In genomic region chr3:5218815-5219214, GRCh38 we compare ENCODE assay signal across 19 cellular contexts. TPM values are rescaled to one million over a fixed set of nuclear protein-coding genes. Genes with fewer than 3 reads are reported as not detected.
A peak's percentile ranks its signal among the peaks of the same experiment; 100 is the strongest.
DNase-seq lines count a peak whose midpoint lies in the region; ATAC-seq and TF ChIP-seq lines count a peak whose summit lies in the region.
"Had no signal": no experiment of that assay in that cellular context is flagged by ENCODE, and none has a peak within 500 bp of the region (broad histone marks: within the 10 kb centered on the region; RNA-seq: fewer than 3 reads in every experiment).

No MANE protein-coding gene starts in this region.

- no peak overlapping the region for H3K9ac ChIP-seq in MM.1S (ENCODE audit: low read length)

- TF ChIP-seq CTCF in AG04450 (IDR thresholded peaks at IDR 0.05; ENCODE audit: low read depth, low read length) (no peak), GM23338 (conservative IDR thresholded peaks at IDR 0.05; ENCODE audit: low read depth in 2 of 2) (no peak), brain (conservative IDR thresholded peaks at IDR 0.05) (no peak), mesothelial cell of epicardium (IDR thresholded peaks at IDR 0.05; ENCODE audit: unreplicated experiment) (no peak), MM.1S (IDR thresholded peaks at IDR 0.05; ENCODE audit: low read length) (no peak)

- H3K4me3 Mint-ChIP-seq in GM23338 (peak overlapping the region; percentile 15; the same call in 1 of the 3 replicates), brain (no peak overlapping the region), mesothelial cell of epicardium (no peak overlapping the region)
- H3K4me3 Mint-ChIP-seq: stimulated activated memory B cell treated with anti-CD40 and anti-IgM and Interleukin-4, amounts not matched to agents 10 μg/mL and 1 μg/mL and 100 μg/mL, for 72 hours had no signal

- H3K27ac ChIP-seq in AG04450 (ENCODE audit: low read depth, low read length) (peak overlapping the region; percentile 4), GM23338 (ENCODE audit: low read depth) (peak overlapping the region; percentile 39; the same call in 1 of the 2 replicates), MM.1S (ENCODE audit: low read length) (no peak overlapping the region)
- H3K27ac ChIP-seq: hepatocyte, right atrium auricular region, tibial nerve had no signal

- H3K4me3 ChIP-seq in AG04450 (ENCODE audit: low read depth, low read length) (no peak overlapping the region), GM23338 (no peak overlapping the region), MM.1S (ENCODE audit: low read length) (no peak overlapping the region)
- H3K4me3 ChIP-seq: HAP-1, hepatocyte, right atrium auricular region, tibial nerve had no signal

- H3K36me3 ChIP-seq in GM23338 (ENCODE audit: insufficient read depth), result peaks cover 11% of the 10 kb centered on the region; the same call in 1 of the 2 replicates
- H3K36me3 ChIP-seq in MM.1S (replicated peaks; ENCODE audit: insufficient read depth, low read length), result peaks cover 19% of the 10 kb centered on the region

- H3K4me2 ChIP-seq in GM23338 (0 out of 2 replicates have a peak overlapping the region, but pooled peaks have one; percentile 11), MM.1S (ENCODE audit: low read depth, low read length) (no peak overlapping the region)

- H3F3A ChIP-seq in GM23338 (replicated peaks; ENCODE audit: low read depth) (no peaks in the 10 kb centered on the region), MM.1S (ENCODE audit: insufficient read depth, low read length) (peaks cover 48% of the 10 kb centered on the region)

- H3K9me3 Mint-ChIP-seq in GM23338, result no peaks in the 10 kb centered on the region
- H3K9me3 Mint-ChIP-seq in brain, result no peaks in the 10 kb centered on the region
- H3K9me3 Mint-ChIP-seq in mesothelial cell of epicardium, result no peaks in the 10 kb centered on the region
- H3K9me3 Mint-ChIP-seq: stimulated activated memory B cell treated with anti-CD40 and anti-IgM and Interleukin-4, amounts not matched to agents 10 μg/mL and 1 μg/mL and 100 μg/mL, for 72 hours had no signal

- ATAC-seq in GM23338 (peak; percentile 45), GM19328 (IDR thresholded peaks at IDR 0.05; ENCODE audit: unreplicated experiment) (no peak)
- ATAC-seq: activated CD4-positive, CD25-positive, alpha-beta regulatory T cell treated with anti-CD3 and anti-CD28 coated beads, Interleukin-2, amount 50 U/mL, for 24 hours; stimulated activated memory B cell treated with anti-CD40 and anti-IgM and Interleukin-4, amounts not matched to agents 10 μg/mL and 1 μg/mL and 100 μg/mL, for 72 hours had no signal

- CTCF ChIA-PET in AG04450 (lab: Charles Lee), result interaction anchor here (0.7 to 1.6 kb wide), 3 partner anchors 8 to 14 kb away, joined by 3 read pairs; no protein-coding TSS in a partner anchor

- H2AFZ ChIP-seq in GM23338 (no peak overlapping the region), MM.1S (ENCODE audit: low read length) (no peak overlapping the region)
- H2AFZ ChIP-seq: hepatocyte had no signal

- H3K4me1 Mint-ChIP-seq in GM23338 (peaks cover 63% of the 10 kb centered on the region), brain (peaks cover 22% of the 10 kb centered on the region), mesothelial cell of epicardium (peaks cover 7% of the 10 kb centered on the region)

- peaks cover 5% of the 10 kb centered on the region for H3K27me3 Mint-ChIP-seq in GM23338 (ENCODE audit: insufficient read depth, low read depth, poor library complexity)
- H3K27me3 Mint-ChIP-seq in brain, result no peaks in the 10 kb centered on the region
- H3K27me3 Mint-ChIP-seq in mesothelial cell of epicardium (ENCODE audit: low read depth), result no peaks in the 10 kb centered on the region
- H3K27me3 Mint-ChIP-seq: stimulated activated memory B cell treated with anti-CD40 and anti-IgM and Interleukin-4, amounts not matched to agents 10 μg/mL and 1 μg/mL and 100 μg/mL, for 72 hours had no signal

- peak overlapping the region; percentile 80 for H3K27ac Mint-ChIP-seq in GM23338
- peak overlapping the region in 3 of 5 experiments; percentile 33 to 63 (median 34) for H3K27ac Mint-ChIP-seq in brain
- H3K27ac Mint-ChIP-seq in mesothelial cell of epicardium, result peak overlapping the region; percentile 21
- H3K27ac Mint-ChIP-seq: stimulated activated memory B cell treated with anti-CD40 and anti-IgM and Interleukin-4, amounts not matched to agents 10 μg/mL and 1 μg/mL and 100 μg/mL, for 72 hours had no signal

- POLR2A ChIA-PET in AG04450 (lab: Yijun Ruan, JAX), result interaction anchor here (0.7 kb wide), 1 partner anchor 30 kb away, joined by 3 read pairs; no protein-coding TSS in a partner anchor

- H4K20me1 ChIP-seq in GM23338 (replicated peaks; ENCODE audit: insufficient read depth), result no peaks in the 10 kb centered on the region; the same call in 1 of the 2 replicates
- no peaks in the 10 kb centered on the region for H4K20me1 ChIP-seq in MM.1S (ENCODE audit: insufficient read depth, low read length)

- H3K9me2 ChIP-seq in GM23338 (ENCODE audit: insufficient read depth) (no peaks in the 10 kb centered on the region), MM.1S (replicated peaks; ENCODE audit: insufficient read depth, low read length) (no peaks in the 10 kb centered on the region)

- H3K36me3 Mint-ChIP-seq in GM23338 (ENCODE audit: low read depth), result peaks cover 44% of the 10 kb centered on the region
- H3K36me3 Mint-ChIP-seq in brain, result peaks cover 38% of the 10 kb centered on the region
- H3K36me3 Mint-ChIP-seq in mesothelial cell of epicardium, result peaks cover 12% of the 10 kb centered on the region

- H3K9me3 ChIP-seq in AG04450 (ENCODE audit: control insufficient read depth, insufficient read depth, low read length) (no peaks in the 10 kb centered on the region), MM.1S (replicated peaks; ENCODE audit: insufficient read depth, low read length) (no peaks in the 10 kb centered on the region)
- H3K9me3 ChIP-seq: HAP-1, right atrium auricular region, tibial nerve had no signal

- DNase-seq in AG04450 (ENCODE audit: low read depth, low spot score) (no peak), GM23338 (ENCODE audit: low spot score) (no peak), mesothelial cell of epicardium (ENCODE audit: low spot score in 2 of 2, unreplicated experiment in 2 of 2) (no peak), putamen (ENCODE audit: low spot score) (no peak), MM.1S (no peak), cerebellum (ENCODE audit: low spot score) (no peak)
- DNase-seq: activated gamma-delta T cell, aorta, Kasumi-1, NCI-H1105, SIG-M5 had no signal

- H3K79me2 ChIP-seq in GM23338 (replicated peaks; ENCODE audit: insufficient read depth), result no peaks in the 10 kb centered on the region
- peaks cover 43% of the 10 kb centered on the region for H3K79me2 ChIP-seq in MM.1S (ENCODE audit: low read length)
- H3K79me2 ChIP-seq: hepatocyte had no signal

- H3K4me1 ChIP-seq in GM23338 (ENCODE audit: insufficient read depth), result peaks cover 21% of the 10 kb centered on the region
- H3K4me1 ChIP-seq in MM.1S (ENCODE audit: low read length), result peaks cover 27% of the 10 kb centered on the region
- H3K4me1 ChIP-seq: HAP-1, right atrium auricular region had no signal

- H3K27me3 ChIP-seq in AG04450 (ENCODE audit: control insufficient read depth, insufficient read depth, low read length) (no peaks in the 10 kb centered on the region), GM23338 (ENCODE audit: insufficient read depth) (no peaks in the 10 kb centered on the region), MM.1S (replicated peaks; ENCODE audit: insufficient read depth, low read length) (no peaks in the 10 kb centered on the region)
- H3K27me3 ChIP-seq: hepatocyte, right atrium auricular region, tibial nerve had no signal

TF ChIP-seq in GM23338, 12 proteins besides CTCF, POLR2A, EP300 and RAD21 (continues in another document):
- no peak for TF ChIP-seq NANOG (IDR thresholded peaks at IDR 0.05; ENCODE audit: borderline replicate concordance)
- TF ChIP-seq ZNF331 (CRISPR knock-in tag; IDR thresholded peaks at IDR 0.05; ENCODE audit: low read depth), result no peak
- TF ChIP-seq CREB1 (CRISPR knock-in tag; IDR thresholded peaks at IDR 0.05; ENCODE audit: low read depth), result no peak

RNA-seq across cellular contexts. Expression of gene EDEM1, which starts 31.3 kb away (rescaled TPM):
- 36.0 and 42.5 TPM in 2 replicates for polyA plus RNA-seq in AG04450 (2011; rRNA removed)
- polyA minus RNA-seq in AG04450 (2011; rRNA and poly(A)+ RNA removed), result 47.1 and 50.6 TPM in 2 replicates
- 10.4 and 36.7 TPM in 2 replicates for total RNA-seq in GM23338 (2014; rRNA removed; shearing (Covaris generic))
- polyA plus RNA-seq in GM23338 (2016; fragmentation: Nextera tagmentation; extraction: Ambion mirVana), result 2.2 and 2.3 TPM in 2 replicates
- 1.4 TPM for polyA plus RNA-seq in brain (ENCODE audit: insufficient read depth, low read depth, low replicate concordance)
- 24.0 to 26.0 TPM (median 25.7 TPM) in 3 replicates for total RNA-seq in mesothelial cell of epicardium
- 12.1 TPM for total RNA-seq in cerebellum

Comparison
In these comparisons a context has a peak if more than half of its experiments do, and no peak if none do; other contexts are left out.
1. H3K27ac Mint-ChIP-seq: peak in every context shown above with its lines; median percentile 80 in GM23338; 34 in brain; 21 in mesothelial cell of epicardium.